31 cellular contexts compared by ENCODE assay signal in the genomic region with DNA sequence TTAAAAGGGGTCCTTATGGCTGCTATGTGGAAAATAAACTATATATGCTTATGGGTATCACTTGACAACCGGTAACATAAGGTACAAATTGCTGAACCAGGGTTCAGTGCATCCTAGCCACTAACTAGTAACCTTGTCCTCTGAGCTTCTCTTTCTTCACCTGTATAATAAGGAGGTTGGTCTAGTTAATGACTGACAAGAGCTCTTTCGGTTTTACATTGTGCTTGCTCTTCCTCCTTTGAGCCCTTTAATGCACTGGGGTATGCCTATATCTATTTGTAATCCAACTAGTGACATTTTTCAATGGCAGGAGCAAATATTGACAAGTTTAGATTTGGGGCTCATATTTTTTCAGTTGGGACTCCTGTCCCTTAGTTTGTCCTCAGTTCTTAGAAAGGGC.
DNase-seq lines count a peak whose midpoint lies in the region; ATAC-seq and TF ChIP-seq lines count a peak whose summit lies in the region.
"Had no signal": no experiment of that assay in that cellular context is flagged by ENCODE, and none has a peak within 500 bp of the region (broad histone marks: within the 10 kb centered on the region; RNA-seq: fewer than 3 reads in every experiment).

No MANE protein-coding gene starts in this region.

- DNase-seq in anterior cingulate cortex (lab: John Stamatoyannopoulos, UW) (no peak), heart right ventricle (no peak), left cardiac atrium (no peak)
- DNase-seq in activated CD4-positive, alpha-beta T cell treated with anti-CD3 and anti-CD28 coated beads, Interleukin-2, amount 50 U/mL, for 48 hours = no peak
- DNase-seq: 8988T; activated CD4-positive, alpha-beta T cell treated with anti-CD3 and anti-CD28 coated beads, Interleukin-2, amount 10 ng/mL, durations not matched to agents 24 days and 14 days; activated gamma-delta T cell; activated naive CD8-positive, alpha-beta T cell treated with anti-CD3 and anti-CD28 coated beads, Interleukin-2, amount 50 U/mL, for 24 hours; activated T-cell treated with anti-CD3 and anti-CD28 coated beads, Interleukin-2, amount 50 U/mL, for 4 hours; COR-L47; dermis blood vessel endothelial cell; endodermal cell; GDM1; glutamatergic neuron; MM.1S; NCI-H2029; NCI-H510A treated with DMSO at 0.1 percent for 48 hours; posterior cingulate gyrus; small intestine; stimulated activated naive CD8-positive, alpha-beta T cell treated with anti-CD3 and anti-CD28 coated beads, Interleukin-15, Interleukin-2, amounts not matched to agents 100 U/mL and 50 U/mL, for 24 hours; T-cell; testis had no signal

- H3K27ac ChIP-seq in OCI-LY3 (ENCODE audit: low read length) = no peak overlapping the region
- H3K27ac ChIP-seq in heart right ventricle = no peak overlapping the region
- H3K27ac ChIP-seq: C4-2B, right atrium auricular region, RWPE1, SJSA1, testis had no signal

- H4K20me1 ChIP-seq in OCI-LY3 (ENCODE audit: insufficient read depth, low read length) = no peaks in the 10 kb centered on the region

- peak overlapping the region; percentile 44 for H3K4me2 ChIP-seq in OCI-LY3 (ENCODE audit: low read length)

- WGBS in heart right ventricle, 2 donors = 88 to 92% methylated on average over 2 of the region's 2 CpGs

- ATAC-seq in GM18505 (IDR thresholded peaks at IDR 0.05; ENCODE audit: unreplicated experiment) (peak; percentile 70), GM19043 (IDR thresholded peaks at IDR 0.05; ENCODE audit: low read depth, unreplicated experiment) (peak; percentile 71), HG03060 (IDR thresholded peaks at IDR 0.05; ENCODE audit: low read depth, unreplicated experiment) (peak; percentile 60), heart right ventricle (no peak), left cardiac atrium (no peak)
- ATAC-seq: activated naive CD8-positive, alpha-beta T cell treated with anti-CD3 and anti-CD28 coated beads, Interleukin-2, amount 50 U/mL, for 24 hours; activated T-cell treated with anti-CD3 and anti-CD28 coated beads, Interleukin-2, amount 50 U/mL, for 4 hours; stimulated activated naive CD8-positive, alpha-beta T cell treated with anti-CD3 and anti-CD28 coated beads, Interleukin-15, Interleukin-2, amounts not matched to agents 100 U/mL and 50 U/mL, for 24 hours; T-cell had no signal

- TF ChIP-seq CTCF in OCI-LY3 (IDR thresholded peaks at IDR 0.05; ENCODE audit: low read depth, low read length) (no peak), heart right ventricle (IDR thresholded peaks at IDR 0.05) (no peak)

- H3K9me3 ChIP-seq in OCI-LY3 (ENCODE audit: insufficient read depth, low read length) (no peaks in the 10 kb centered on the region), heart right ventricle (no peaks in the 10 kb centered on the region)
- H3K9me3 ChIP-seq: HAP-1, right atrium auricular region, SJSA1, testis had no signal

- H2AFZ ChIP-seq in OCI-LY3 (ENCODE audit: low read depth, low read length) = no peak overlapping the region

- H3K4me3 ChIP-seq in OCI-LY3 (ENCODE audit: low read length) (no peak overlapping the region), heart right ventricle (no peak overlapping the region)
- H3K4me3 ChIP-seq: HAP-1, right atrium auricular region, SJSA1, testis had no signal

- H3K27me3 ChIP-seq in OCI-LY3 (ENCODE audit: low read depth, low read length) (peaks cover 15% of the 10 kb centered on the region; the same call in 1 of the 2 replicates), heart right ventricle (no peaks in the 10 kb centered on the region)
- H3K27me3 ChIP-seq: right atrium auricular region, SJSA1, testis had no signal

- H3K79me2 ChIP-seq in OCI-LY3 (ENCODE audit: low read length) = no peaks in the 10 kb centered on the region

- no peak for TF ChIP-seq POLR2A in GM18505 (IDR thresholded peaks at IDR 0.05; ENCODE audit: borderline replicate concordance, extremely low read depth, insufficient read depth, insufficient read length)

- intact Hi-C loops in heart right ventricle (cut with DNase I) = no loop called here
- intact Hi-C loops in left cardiac atrium (cut with DNase I) = no loop called here

- H3K9ac ChIP-seq in OCI-LY3 (ENCODE audit: low read length) = no peak overlapping the region

- H3K4me1 ChIP-seq in OCI-LY3 (ENCODE audit: low read length) (peaks cover 19% of the 10 kb centered on the region), heart right ventricle (peaks cover 0 to 15% (median 0%) of the 10 kb centered on the region in 9 donors)
- H3K4me1 ChIP-seq: HAP-1, right atrium auricular region, testis had no signal

- H3K36me3 ChIP-seq in OCI-LY3 (replicated peaks; ENCODE audit: low read depth, low read length) = no peaks in the 10 kb centered on the region
- H3K36me3 ChIP-seq in heart right ventricle = peaks cover 0 to 39% (median 0%) of the 10 kb centered on the region in 9 donors
- H3K36me3 ChIP-seq: HAP-1, right atrium auricular region, SJSA1 had no signal

Comparison
In these comparisons a context has a peak if more than half of its experiments do, and no peak if none do; other contexts are left out.
1. ATAC-seq: peak in GM18505 (single experiment), GM19043 (single experiment) and HG03060 (single experiment); none in heart right ventricle (0 of 8) and left cardiac atrium (0 of 2).